12 cellular contexts compared by ENCODE assay signal in genomic region chr17:76276461-76277299, GRCh38. TPM values are rescaled to one million over a fixed set of nuclear protein-coding genes. Genes with fewer than 3 reads are reported as not detected.
DNase-seq lines count a peak whose midpoint lies in the region; ATAC-seq, FAIRE-seq and TF ChIP-seq lines count a peak whose summit lies in the region.
"Had no signal": no experiment of that assay in that cellular context is flagged by ENCODE, and none has a peak within 500 bp of the region (broad histone marks: within the 10 kb centered on the region; RNA-seq: fewer than 3 reads in every experiment).

No MANE protein-coding gene starts in this region.

- H3K4me1 ChIP-seq in A549 = peaks cover 10% of the 10 kb centered on the region

- no peak for TF ChIP-seq EP300 in A549 (IDR thresholded peaks at IDR 0.05)

- no peak overlapping the region for H3K4me2 ChIP-seq in A549

- H3K27ac ChIP-seq in A549 = peak overlapping the region; percentile 35 to 66; a peak in 4 of 6 replicates
- H3K27ac ChIP-seq: lower lobe of right lung had no signal

- H3K36me3 Mint-ChIP-seq in T-cell = no peaks in the 10 kb centered on the region
- H3K36me3 Mint-ChIP-seq: activated naive CD4-positive, alpha-beta T cell treated with anti-CD3 and anti-CD28 coated beads, Interleukin-2, amount 50 U/mL, for 24 hours had no signal

- H3K27me3 Mint-ChIP-seq in T-cell = no peaks in the 10 kb centered on the region
- H3K27me3 Mint-ChIP-seq: activated naive CD4-positive, alpha-beta T cell treated with anti-CD3 and anti-CD28 coated beads, Interleukin-2, amount 50 U/mL, for 24 hours had no signal

- H3K9me3 ChIP-seq in A549 = no peaks in the 10 kb centered on the region
- H3K9me3 ChIP-seq: lower lobe of right lung had no signal

- POLR2A ChIA-PET in A549 (lab: Yijun Ruan, JAX) = no interaction called here
- POLR2A ChIA-PET in T-cell (lab: Charles Lee) = no interaction called here

- no peaks in the 10 kb centered on the region for H3K9me3 Mint-ChIP-seq in T-cell
- H3K9me3 Mint-ChIP-seq: activated naive CD4-positive, alpha-beta T cell treated with anti-CD3 and anti-CD28 coated beads, Interleukin-2, amount 50 U/mL, for 24 hours had no signal

- no peak for TF ChIP-seq CTCF in A549 (IDR thresholded peaks at IDR 0.05)

- DNase-seq in A549 (ENCODE audit: low read depth in 1 of 2, low spot score in 1 of 2) (no peak), D341Med (ENCODE audit: low spot score) (peak; percentile 42), T-cell (no peak), fibroblast of peridontal ligament (ENCODE audit: extremely low read depth) (peak; percentile 71), NCI-H446 treated with DMSO at 0.1 percent for 48 hours (lab: John Stamatoyannopoulos, UW) (no peak), NK-92 (lab: John Stamatoyannopoulos, UW; ENCODE audit: unreplicated experiment) (no peak), epidermal melanocyte (ENCODE audit: insufficient read length, low spot score) (no peak)
- DNase-seq in stimulated activated CD4-positive, alpha-beta T cell treated with anti-CD3 and anti-CD28 coated beads, Interleukin-15, amount 100 ng/mL, for 24 hours = no peak
- DNase-seq: DND-41; lower lobe of right lung; stimulated activated naive CD4-positive, alpha-beta T cell had no signal

- H3K4me3 ChIP-seq in A549 = no peak overlapping the region
- H3K4me3 ChIP-seq: lower lobe of right lung had no signal

- CTCF ChIA-PET in A549 (lab: Yijun Ruan, JAX) (interaction anchor here (1.0 to 19.6 kb wide), 8 partner anchors 10 to 366 kb away, joined by 3 to 755 read pairs (median 14); partner anchors contain the start of gene EXOC7), T-cell (lab: Charles Lee) (no interaction called here)

- FAIRE-seq in A549 (lab: Jason Lieb, UNC) = no peak

- ATAC-seq in A549 (no peak), T-cell (replicated peaks in 1 of 4) (no peak)
- ATAC-seq: lower lobe of right lung had no signal

- 87% methylated on average over 19 of the region's 19 CpGs for WGBS in A549 (ENCODE audit: missing lambda C conversion rate)

- TF ChIP-seq RAD21 in A549 (conservative IDR thresholded peaks at IDR 0.05 in 1 of 2, IDR thresholded peaks at IDR 0.05 in 1 of 2) = no peak

- peaks cover 39 to 51% (median 39%) of the 10 kb centered on the region in 3 donors for H3K4me1 Mint-ChIP-seq in T-cell

- H3K4me3 Mint-ChIP-seq in T-cell = no peak overlapping the region
- H3K4me3 Mint-ChIP-seq: activated naive CD4-positive, alpha-beta T cell treated with anti-CD3 and anti-CD28 coated beads, Interleukin-2, amount 50 U/mL, for 24 hours had no signal

- peak overlapping the region; percentile 59 to 64 for H3K27ac Mint-ChIP-seq in T-cell

- no peak for TF ChIP-seq POLR2A in A549 (IDR thresholded peaks at IDR 0.05; ENCODE audit: low read length)

TF ChIP-seq in A549, 52 proteins besides CTCF, POLR2A, EP300 and RAD21:
- TF ChIP-seq USF2 (IDR thresholded peaks at IDR 0.05) (no peak), KDM5A (IDR thresholded peaks at IDR 0.05) (no peak), CEBPB (IDR thresholded peaks at IDR 0.05) (no peak), ZFP36 (IDR thresholded peaks at IDR 0.05; ENCODE audit: borderline replicate concordance, partially characterized antibody) (no peak), HEYL (CRISPR knock-in tag; IDR thresholded peaks at IDR 0.05) (no peak), EHF (CRISPR knock-in tag; IDR thresholded peaks at IDR 0.05) (no peak), RFX5 (IDR thresholded peaks at IDR 0.05) (no peak), ZNF302 (CRISPR knock-in tag; IDR thresholded peaks at IDR 0.05) (no peak), POLR2AphosphoS2 (conservative IDR thresholded peaks at IDR 0.05; ENCODE audit: low read length) (no peak)
- TF ChIP-seq, protein P1, sequence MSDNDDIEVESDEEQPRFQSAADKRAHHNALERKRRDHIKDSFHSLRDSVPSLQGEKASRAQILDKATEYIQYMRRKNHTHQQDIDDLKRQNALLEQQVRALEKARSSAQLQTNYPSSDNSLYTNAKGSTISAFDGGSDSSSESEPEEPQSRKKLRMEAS (IDR thresholded peaks at IDR 0.05) = no peak

RNA-seq across cellular contexts. Expression of gene UBALD2, which starts 11.5 kb away (rescaled TPM):
- polyA plus RNA-seq in A549 (2011; rRNA removed) = 13.8 and 21.5 TPM in 2 replicates
- polyA plus RNA-seq in A549 (2012; cell fraction: cytosol; rRNA removed) = 25.8 and 37.7 TPM in 2 replicates
- polyA plus RNA-seq in A549 (2012; cell fraction: nucleus; rRNA removed) = 22.8 and 37.0 TPM in 2 replicates
- polyA plus RNA-seq in A549 (2017; fragmentation: RNase III; extraction: RNeasy Plus Mini Kit Qiagen cat#74134 plus additional on column Dnase treatment) = 11.4 to 12.9 TPM (median 12.8 TPM) in 3 replicates
- 7.6 and 8.8 TPM in 2 replicates for polyA minus RNA-seq in A549 (2011; rRNA and poly(A)+ RNA removed)
- 100 to 1,000 TPM; 163 to 277 (median 177) TPM for total RNA-seq in T-cell

RNA-seq across cellular contexts. Expression of gene QRICH2, which starts 31.4 kb away (rescaled TPM):
- polyA plus RNA-seq in A549 (2011; rRNA removed) = 0.57 and 0.86 TPM in 2 replicates
- 1.5 and 2.2 TPM in 2 replicates for polyA plus RNA-seq in A549 (2012; cell fraction: cytosol; rRNA removed)
- 12.3 and 14.6 TPM in 2 replicates for polyA plus RNA-seq in A549 (2012; cell fraction: nucleus; rRNA removed)
- 0.88 to 1.7 TPM (median 1.0 TPM) in 3 replicates for polyA plus RNA-seq in A549 (2017; fragmentation: RNase III; extraction: RNeasy Plus Mini Kit Qiagen cat#74134 plus additional on column Dnase treatment)
- 3.3 and 5.0 TPM in 2 replicates for polyA minus RNA-seq in A549 (2011; rRNA and poly(A)+ RNA removed)
- 1 to 10 TPM; 3.0 to 4.3 (median 3.4) TPM for total RNA-seq in T-cell

RNA-seq across cellular contexts. Expression of gene RNF157, which starts 36.4 kb away (rescaled TPM):
- 7.2 and 8.2 TPM in 2 replicates for polyA plus RNA-seq in A549 (2011; rRNA removed)
- polyA plus RNA-seq in A549 (2012; cell fraction: cytosol; rRNA removed) = 5.1 and 6.1 TPM in 2 replicates
- polyA plus RNA-seq in A549 (2012; cell fraction: nucleus; rRNA removed) = 5.8 and 6.8 TPM in 2 replicates
- 6.6 to 8.5 TPM (median 8.1 TPM) in 3 replicates for polyA plus RNA-seq in A549 (2017; fragmentation: RNase III; extraction: RNeasy Plus Mini Kit Qiagen cat#74134 plus additional on column Dnase treatment)
- 8.3 and 16.6 TPM in 2 replicates for polyA minus RNA-seq in A549 (2011; rRNA and poly(A)+ RNA removed)
- 10 to 100 TPM; 50.7 to 66.5 (median 61.9) TPM for total RNA-seq in T-cell

Comparison
In these comparisons a context has a peak if more than half of its experiments do, and no peak if none do; other contexts are left out.
1. DNase-seq: peak in D341Med (single experiment) and fibroblast of peridontal ligament (single experiment); none in A549 (0 of 2), T-cell (0 of 34), stimulated activated CD4-positive, alpha-beta T cell treated with anti-CD3 and anti-CD28 coated beads, Interleukin-15, amount 100 ng/mL, for 24 hours (single experiment), NCI-H446 treated with DMSO at 0.1 percent for 48 hours (single experiment), NK-92 (single experiment) and epidermal melanocyte (single experiment).